8 cellular contexts compared by ENCODE assay signal in genomic region chr17:44307387-44308186, GRCh38. TPM values are rescaled to one million over a fixed set of nuclear protein-coding genes. Genes with fewer than 3 reads are reported as not detected.
A peak's percentile ranks its signal among the peaks of the same experiment; 100 is the strongest.
DNase-seq lines count a peak whose midpoint lies in the region; ATAC-seq, FAIRE-seq and TF ChIP-seq lines count a peak whose summit lies in the region.

No MANE protein-coding gene starts in this region.

- H3K27ac ChIP-seq in CD4-positive, alpha-beta memory T cell (ENCODE audit: low read depth, low read length) = no peak overlapping the region
- peak overlapping the region; percentile 95 for H3K27ac ChIP-seq in WERI-Rb-1
- peak overlapping the region in 1 of 4 donors; percentile 22 for H3K27ac ChIP-seq in pancreas

- CTCF ChIA-PET in CD4-positive, alpha-beta memory T cell (lab: Charles Lee; ENCODE audit: partially characterized antibody) = no interaction called here

- peaks cover 0 to 26% (median 19%) of the 10 kb centered on the region in 4 donors for H3K4me1 Mint-ChIP-seq in CD4-positive, alpha-beta memory T cell
- peaks cover 0 to 14% (median 12%) of the 10 kb centered on the region in 3 donors for H3K4me1 Mint-ChIP-seq in IgD-negative memory B cell

- H3K4me1 ChIP-seq in CD4-positive, alpha-beta memory T cell (ENCODE audit: insufficient read depth, low read length) = peaks cover 16% of the 10 kb centered on the region
- peaks cover 6 to 8% (median 6%) of the 10 kb centered on the region in 3 donors for H3K4me1 ChIP-seq in pancreas

- TF ChIP-seq CTCF in WERI-Rb-1 (IDR thresholded peaks at IDR 0.05; ENCODE audit: low read depth, low read length) (no peak), pancreas (IDR thresholded peaks at IDR 0.05) (no peak)

- DNase-seq in CD4-positive, alpha-beta memory T cell = peak in 1 of 5 donors; percentile 26
- DNase-seq in WERI-Rb-1 = peak; percentile 92
- no peak for DNase-seq in Right ventricle myocardium superior
- peak in 5 of 6 donors; percentile 43 to 85 (median 66) for DNase-seq in pancreas
- DNase-seq in T-helper 9 cell = no peak

- H3K9me3 Mint-ChIP-seq in CD4-positive, alpha-beta memory T cell = no peaks in the 10 kb centered on the region
- no peaks in the 10 kb centered on the region for H3K9me3 Mint-ChIP-seq in IgD-negative memory B cell

- intact Hi-C loops in CD4-positive, alpha-beta memory T cell (cut with micrococcal nuclease) = loop anchor here (1.0 kb wide), 2 partner anchors 17 to 89 kb away; partner anchors contain the start of gene SLC25A39
- intact Hi-C loops in Right ventricle myocardium superior (cut with DNase I) = no loop called here
- intact Hi-C loops in pancreas (cut with DNase I) = no loop called here

- POLR2A ChIA-PET in CD4-positive, alpha-beta memory T cell (lab: Charles Lee; ENCODE audit: partially characterized antibody) = interaction anchor here (1.0 to 2.8 kb wide), 6 partner anchors 17 to 91 kb away, joined by 3 to 13 read pairs (median 4); partner anchors contain the start of gene SLC25A39

- no peak for FAIRE-seq in pancreas (lab: Jason Lieb, UNC)

- peaks cover 12 to 28% of the 10 kb centered on the region in 2 donors for H3K27me3 Mint-ChIP-seq in CD4-positive, alpha-beta memory T cell
- H3K27me3 Mint-ChIP-seq in IgD-negative memory B cell = peaks cover 23% of the 10 kb centered on the region

- H3K4me3 Mint-ChIP-seq in CD4-positive, alpha-beta memory T cell = peak overlapping the region in 6 of 8 donors; percentile 3 to 51 (median 22)
- H3K4me3 Mint-ChIP-seq in IgD-negative memory B cell = peak overlapping the region in 3 of 4 donors; percentile 21 to 78 (median 61)

- H3K27me3 ChIP-seq in CD4-positive, alpha-beta memory T cell (ENCODE audit: insufficient read depth, low read length) = peaks cover 3% of the 10 kb centered on the region
- H3K27me3 ChIP-seq in WERI-Rb-1 (ENCODE audit: insufficient read depth, low read depth, severe bottlenecking) = no peaks in the 10 kb centered on the region
- H3K27me3 ChIP-seq in pancreas = no peaks in the 10 kb centered on the region

- ATAC-seq in Right ventricle myocardium superior (ENCODE audit: poor library complexity) (peak; percentile 74), pancreas (peak; percentile 71 to 79 (median 76)), HG03139 (IDR thresholded peaks at IDR 0.05; ENCODE audit: unreplicated experiment) (no peak), GM19455 (IDR thresholded peaks at IDR 0.05; ENCODE audit: unreplicated experiment) (no peak)

- no peaks in the 10 kb centered on the region for H3K36me3 Mint-ChIP-seq in CD4-positive, alpha-beta memory T cell
- H3K36me3 Mint-ChIP-seq in IgD-negative memory B cell = no peaks in the 10 kb centered on the region

- H3K9me3 ChIP-seq in CD4-positive, alpha-beta memory T cell (ENCODE audit: control insufficient read depth in 1 of 2, low read length in 2 of 2) = no peaks in the 10 kb centered on the region
- H3K9me3 ChIP-seq in WERI-Rb-1 (ENCODE audit: severe bottlenecking) (no peaks in the 10 kb centered on the region), pancreas (no peaks in the 10 kb centered on the region)

- H3K36me3 ChIP-seq in CD4-positive, alpha-beta memory T cell (ENCODE audit: insufficient read depth, low read length) = no peaks in the 10 kb centered on the region
- H3K36me3 ChIP-seq in WERI-Rb-1 (peaks cover 5% of the 10 kb centered on the region; the same call in 1 of the 2 replicates), pancreas (no peaks in the 10 kb centered on the region)

- no peak overlapping the region for H3K4me3 ChIP-seq in CD4-positive, alpha-beta memory T cell (ENCODE audit: low read length in 2 of 2)
- H3K4me3 ChIP-seq in WERI-Rb-1 (ENCODE audit: low read depth, low read length) (peak overlapping the region; percentile 65), pancreas (peak overlapping the region in 3 of 4 donors; percentile 46 to 53 (median 52))

- H3K27ac Mint-ChIP-seq in CD4-positive, alpha-beta memory T cell = peak overlapping the region in 3 of 7 donors; percentile 24 to 58 (median 43)
- H3K27ac Mint-ChIP-seq in IgD-negative memory B cell = no peak overlapping the region

- WGBS in pancreas, 2 donors = 2 to 3% methylated on average over 25 to 26 of the region's 26 CpGs

RNA-seq across cellular contexts. Expression of gene RUNDC3A, which starts 0.8 kb away (rescaled TPM):
- total RNA-seq in CD4-positive, alpha-beta memory T cell = under 1 TPM in 1 of 2 experiments, not detected in 1; 0.19 TPM
- under 1 TPM in 1 of 2 donors, not detected in 1; 0.28 TPM for polyA plus RNA-seq in CD4-positive, alpha-beta memory T cell
- polyA plus RNA-seq in IgD-negative memory B cell (not detected), pancreas (10 to 100 TPM; 24.0 to 59.4 TPM)
- total RNA-seq in Right ventricle myocardium superior (0.22 TPM), pancreas (1 to 10 TPM in 5 of 6 donors, under 1 TPM in 1; 0.56 to 5.0 (median 2.9) TPM)

RNA-seq across cellular contexts. Expression of gene SLC25A39, which starts 17.0 kb away (rescaled TPM):
- 10 to 100 TPM; 91.2 to 94.4 TPM for total RNA-seq in CD4-positive, alpha-beta memory T cell
- polyA plus RNA-seq in CD4-positive, alpha-beta memory T cell = 100 to 1,000 TPM; 116 to 140 TPM
- 135 TPM for polyA plus RNA-seq in IgD-negative memory B cell
- 45.0 TPM for total RNA-seq in Right ventricle myocardium superior
- total RNA-seq in pancreas = 10 to 100 TPM; 50.7 to 72.7 (median 62.2) TPM
- 100 to 1,000 TPM; 119 to 155 TPM for polyA plus RNA-seq in pancreas

RNA-seq across cellular contexts. Expression of gene GRN, which starts 37.5 kb away (rescaled TPM):
- 10 to 100 TPM; 49.5 to 50.0 TPM for total RNA-seq in CD4-positive, alpha-beta memory T cell
- 10 to 100 TPM; 45.9 to 69.2 TPM for polyA plus RNA-seq in CD4-positive, alpha-beta memory T cell
- polyA plus RNA-seq in IgD-negative memory B cell = 219 TPM
- 135 TPM for total RNA-seq in Right ventricle myocardium superior
- total RNA-seq in pancreas = 100 to 1,000 TPM in 2 of 6 donors, 10 to 100 TPM in 4; 48.0 to 229 (median 69.6) TPM
- 100 to 1,000 TPM in 1 of 2 donors, 10 to 100 TPM in 1; 55.7 to 100 TPM for polyA plus RNA-seq in pancreas

RNA-seq across cellular contexts. Expression of gene SLC4A1, which starts 39.7 kb away (rescaled TPM):
- not detected for total RNA-seq in CD4-positive, alpha-beta memory T cell
- not detected for polyA plus RNA-seq in CD4-positive, alpha-beta memory T cell
- polyA plus RNA-seq in IgD-negative memory B cell (not detected), pancreas (not detected)
- total RNA-seq in Right ventricle myocardium superior (0.30 TPM), pancreas (under 1 TPM in 2 of 6 donors, not detected in 4; 0.24 to 0.37 TPM)

RNA-seq across cellular contexts. Expression of gene FAM171A2, which starts 56.1 kb away (rescaled TPM):
- total RNA-seq in CD4-positive, alpha-beta memory T cell = under 1 TPM; 0.52 to 0.72 TPM
- polyA plus RNA-seq in CD4-positive, alpha-beta memory T cell = under 1 TPM in 1 of 2 donors, not detected in 1; 0.13 TPM
- 0.06 TPM for polyA plus RNA-seq in IgD-negative memory B cell
- total RNA-seq in Right ventricle myocardium superior = 0.62 TPM
- total RNA-seq in pancreas = under 1 TPM; 0.24 to 0.97 (median 0.44) TPM
- 1 to 10 TPM in 1 of 2 donors, under 1 TPM in 1; 0.87 to 1.3 TPM for polyA plus RNA-seq in pancreas

Comparison
In these comparisons a context has a peak if more than half of its experiments do, and no peak if none do; other contexts are left out.
1. DNase-seq: peak in WERI-Rb-1 (single experiment) and pancreas (5 of 6); none in Right ventricle myocardium superior (single experiment) and T-helper 9 cell (single experiment).
2. H3K4me3 ChIP-seq: peak in WERI-Rb-1 (single experiment) and pancreas (3 of 4); none in CD4-positive, alpha-beta memory T cell (0 of 2).
3. ATAC-seq: peak in Right ventricle myocardium superior (single experiment) and pancreas (4 of 4); none in HG03139 (single experiment) and GM19455 (single experiment).